ENCODE assay signal across 8 cellular contexts in genomic region chr7:74479961-74480829, GRCh38. TPM values are rescaled to one million over a fixed set of nuclear protein-coding genes. Genes with fewer than 3 reads are reported as not detected.
A peak's percentile ranks its signal among the peaks of the same experiment; 100 is the strongest.
DNase-seq lines count a peak whose midpoint lies in the region; ATAC-seq, FAIRE-seq and TF ChIP-seq lines count a peak whose summit lies in the region.

No MANE protein-coding gene starts in this region.

- H3K79me2 ChIP-seq in HepG2 (ENCODE audit: insufficient read depth, low read length), result peaks cover 28% of the 10 kb centered on the region

- BruUV-seq in HepG2 (replicated peaks; lab: Mats Ljungman, UMichigan), result no TSS peak

- H3K9ac ChIP-seq in HepG2 (ENCODE audit: insufficient read depth, low read depth, low read length), result peak overlapping the region; percentile 48

- H3K27me3 ChIP-seq in dorsolateral prefrontal cortex (no peaks in the 10 kb centered on the region), HepG2 (ENCODE audit: control insufficient read depth in 1 of 2, insufficient read depth in 2 of 2, low read length in 2 of 2) (no peaks in the 10 kb centered on the region)

- no peak for FAIRE-seq in HepG2 (lab: Jason Lieb, UNC)

- H3K27ac ChIP-seq in dorsolateral prefrontal cortex, result peak overlapping the region; percentile 29 to 97 (median 90)
- H3K27ac ChIP-seq in HepG2 (ENCODE audit: extremely low read length, insufficient read depth, low read length), result peak overlapping the region; percentile 46

- peak overlapping the region; percentile 9 to 65 (median 46) for H3K4me3 ChIP-seq in dorsolateral prefrontal cortex
- H3K4me3 ChIP-seq in HepG2 (replicated peaks in 1 of 3; ENCODE audit: insufficient read depth in 1 of 3, low read depth in 2 of 3, low read length in 3 of 3), result peak overlapping the region; percentile 32 to 62 (median 55); a peak in 5 of 6 replicates

- H3K4me2 ChIP-seq in HepG2 (ENCODE audit: low read depth, low read length), result peak overlapping the region; percentile 69

- H3K4me1 ChIP-seq in HepG2 (ENCODE audit: insufficient read depth, low read length), result peaks cover 55% of the 10 kb centered on the region

- CTCF ChIA-PET in HepG2 (lab: Yijun Ruan, JAX; ENCODE audit: low intra/inter-chr PET ratio, low total read pairs), result interaction anchor here (0.6 kb wide), 1 partner anchor 67 kb away, joined by 3 read pairs; no protein-coding TSS in a partner anchor

- no peak for TF ChIP-seq RAD21 in HepG2 (CRISPR knock-in tag; IDR thresholded peaks at IDR 0.05)

- TF ChIP-seq EP300 in HepG2 (IDR thresholded peaks at IDR 0.05; ENCODE audit: low read depth in 2 of 2, low read length in 2 of 2) (no peak), HepG2 (CRISPR knock-in tag; IDR thresholded peaks at IDR 0.05; ENCODE audit: borderline replicate concordance) (no peak)

- no peak for TF ChIP-seq POLR2A in HepG2 (IDR thresholded peaks at IDR 0.05; ENCODE audit: insufficient read depth in 1 of 2, low read depth in 2 of 2, low read length in 2 of 2)

- no peaks in the 10 kb centered on the region for H3K9me3 ChIP-seq in HepG2 (ENCODE audit: low read length)

- POLR2A ChIA-PET in HepG2 (lab: Yijun Ruan, JAX), result no interaction called here

- ATAC-seq in HepG2 (peak; percentile 86), HG03097 (IDR thresholded peaks at IDR 0.05; ENCODE audit: low FRiP score, unreplicated experiment) (no peak)

- WGBS in HepG2 (ENCODE audit: low lambda C conversion rate), result 57% methylated on average over 14 of the region's 40 CpGs

- in situ Hi-C loops in HepG2 (cut with HindIII; ENCODE audit: extremely low pct_ligation_motif_present, low pct_unique_long_range_greater_than_20kb), result no loop called here

- 0 out of 5 replicates have a peak, but pooled peaks cover 0 to 2% of the 10 kb centered on the region in 2 experiments for H3K36me3 ChIP-seq in HepG2 (replicated peaks in 1 of 2; ENCODE audit: control insufficient read depth in 1 of 2, insufficient read depth in 2 of 2, low read length in 2 of 2)

- DNase-seq in D341Med (ENCODE audit: low spot score) (peak; percentile 95), NCI-H460 (ENCODE audit: extremely low read depth, low read depth) (peak; percentile 83), dorsolateral prefrontal cortex (peak; percentile 65 to 89 (median 83)), HepG2 (ENCODE audit: low spot score) (peak; percentile 62), stromal cell of bone marrow (ENCODE audit: low read depth) (peak; percentile 85), hepatic stellate cell (ENCODE audit: low spot score) (no peak)
- DNase-seq in activated CD8-positive, alpha-beta memory T cell treated with anti-CD3 and anti-CD28 coated beads, Interleukin-2, amount 50 U/mL, for 48 hours, result no peak

- intact Hi-C loops in dorsolateral prefrontal cortex (cut with DNase I) (loop anchor here in 1 of 2 donors (5.0 kb wide), 1 partner anchor 32 kb away; no protein-coding TSS in a partner anchor), HepG2 (cut with micrococcal nuclease; ENCODE audit: unreplicated experiment) (no loop called here)

- H4K20me1 ChIP-seq in HepG2 (ENCODE audit: insufficient read depth, low read length), result peaks cover 9% of the 10 kb centered on the region

- peak in 2 of 56 donors; percentile 6 to 9 for TF ChIP-seq CTCF in dorsolateral prefrontal cortex (IDR thresholded peaks at IDR 0.05 in 54 of 56, conservative IDR thresholded peaks at IDR 0.05 in 2 of 56; ENCODE audit: low read depth in 1 of 56, partially characterized antibody in 56 of 56)
- no peak for TF ChIP-seq CTCF in HepG2 (CRISPR knock-in tag; IDR thresholded peaks at IDR 0.05)

- H2AFZ ChIP-seq in HepG2 (ENCODE audit: low read length), result no peak overlapping the region

TF ChIP-seq in HepG2, 621 proteins besides CTCF, POLR2A, EP300 and RAD21 (continues in another document):
- TF ChIP-seq UBTF (CRISPR knock-in tag; IDR thresholded peaks at IDR 0.05) (peak; percentile 65), PLSCR1 (CRISPR knock-in tag; IDR thresholded peaks at IDR 0.05; ENCODE audit: borderline replicate concordance) (no peak), ZNF691 (CRISPR knock-in tag; IDR thresholded peaks at IDR 0.05; ENCODE audit: borderline replicate concordance, low read depth) (0 out of 2 replicates have a peak, but pooled peaks have one; percentile 28), MNT (IDR thresholded peaks at IDR 0.05) (peak; percentile 35; the same call in 1 of the 2 replicates), ZNF563 (CRISPR knock-in tag; IDR thresholded peaks at IDR 0.05) (0 out of 2 replicates have a peak, but pooled peaks have one; percentile 6), PITX1 (CRISPR knock-in tag; IDR thresholded peaks at IDR 0.05) (peak; percentile 76), NONO (IDR thresholded peaks at IDR 0.05) (no peak), NONO (CRISPR knock-in tag; conservative IDR thresholded peaks at IDR 0.05) (0 out of 2 replicates have a peak, but pooled peaks have one; percentile 29)

RNA-seq across cellular contexts. Expression of gene GTF2IRD1, which starts 26.5 kb away (rescaled TPM):
- total RNA-seq in NCI-H460 (2014; rRNA removed; shearing (Covaris generic)), result 26.6 and 27.3 TPM in 2 replicates
- polyA plus RNA-seq in NCI-H460 (2014; cell fraction: nucleus; rRNA removed), result 19.9 and 22.8 TPM in 2 replicates
- total RNA-seq in dorsolateral prefrontal cortex, result 10 to 100 TPM; 13.2 to 37.2 (median 22.2) TPM
- total RNA-seq in HepG2 (2016; rRNA removed; fragmentation: Illumina TruSeq; extraction: Trizol), result 16.5 and 17.8 TPM in 2 replicates
- total RNA-seq in HepG2 (2016; cell fraction: cytosol; rRNA removed; fragmentation: Illumina TruSeq; extraction: Trizol; ENCODE audit: low read depth), result 8.1 and 9.5 TPM in 2 replicates
- 13.6 and 19.1 TPM in 2 replicates for total RNA-seq in HepG2 (2016; cell fraction: insoluble cytoplasmic fraction; rRNA removed; fragmentation: Illumina TruSeq; extraction: Trizol)
- 17.2 and 18.9 TPM in 2 replicates for total RNA-seq in HepG2 (2016; cell fraction: membrane; rRNA removed; fragmentation: Illumina TruSeq; extraction: Trizol)
- total RNA-seq in HepG2 (2016; cell fraction: nucleus; rRNA removed; fragmentation: Illumina TruSeq; extraction: Trizol), result 15.6 and 22.1 TPM in 2 replicates
- polyA plus RNA-seq in HepG2 (2011; rRNA removed), result 26.7 and 28.2 TPM in 2 replicates
- polyA plus RNA-seq in HepG2 (2011; cell fraction: cytosol; rRNA removed), result 12.3 and 16.0 TPM in 2 replicates
- polyA plus RNA-seq in HepG2 (2011; cell fraction: nucleus; rRNA removed), result 38.7 and 43.3 TPM in 2 replicates
- 36.1 and 37.4 TPM in 2 replicates for polyA plus RNA-seq in HepG2 (2012)
- polyA plus RNA-seq in HepG2 (2016; cell fraction: cytosol; fragmentation: Illumina TruSeq; extraction: Trizol; ENCODE audit: low read depth), result 10.4 and 12.9 TPM in 2 replicates
- polyA plus RNA-seq in HepG2 (2016; cell fraction: insoluble cytoplasmic fraction; fragmentation: Illumina TruSeq; extraction: Trizol; ENCODE audit: low read depth), result 27.6 and 31.7 TPM in 2 replicates
- 23.3 and 26.7 TPM in 2 replicates for polyA plus RNA-seq in HepG2 (2016; cell fraction: membrane; fragmentation: Illumina TruSeq; extraction: Trizol; ENCODE audit: low read depth)
- 51.1 and 66.8 TPM in 2 replicates for polyA plus RNA-seq in HepG2 (2016; cell fraction: nucleus; fragmentation: Illumina TruSeq; extraction: Trizol; ENCODE audit: insufficient read depth, low read depth)
- polyA minus RNA-seq in HepG2 (2011; rRNA and poly(A)+ RNA removed; ENCODE audit: low replicate concordance), result 23.4 and 53.2 TPM in 2 replicates
- 14.9 and 17.7 TPM in 2 replicates for polyA minus RNA-seq in HepG2 (2011; cell fraction: cytosol; rRNA and poly(A)+ RNA removed)
- polyA minus RNA-seq in HepG2 (2011; cell fraction: nucleus; rRNA and poly(A)+ RNA removed), result 15.5 and 16.5 TPM in 2 replicates

Comparison
In these comparisons a context has a peak if more than half of its experiments do, and no peak if none do; other contexts are left out.
1. DNase-seq: peak in D341Med (single experiment), NCI-H460 (single experiment), dorsolateral prefrontal cortex (10 of 10), HepG2 (single experiment) and stromal cell of bone marrow (single experiment); none in hepatic stellate cell (single experiment) and activated CD8-positive, alpha-beta memory T cell treated with anti-CD3 and anti-CD28 coated beads, Interleukin-2, amount 50 U/mL, for 48 hours (single experiment).